ENCODE assay signal across 41 cellular contexts in the genomic region with DNA sequence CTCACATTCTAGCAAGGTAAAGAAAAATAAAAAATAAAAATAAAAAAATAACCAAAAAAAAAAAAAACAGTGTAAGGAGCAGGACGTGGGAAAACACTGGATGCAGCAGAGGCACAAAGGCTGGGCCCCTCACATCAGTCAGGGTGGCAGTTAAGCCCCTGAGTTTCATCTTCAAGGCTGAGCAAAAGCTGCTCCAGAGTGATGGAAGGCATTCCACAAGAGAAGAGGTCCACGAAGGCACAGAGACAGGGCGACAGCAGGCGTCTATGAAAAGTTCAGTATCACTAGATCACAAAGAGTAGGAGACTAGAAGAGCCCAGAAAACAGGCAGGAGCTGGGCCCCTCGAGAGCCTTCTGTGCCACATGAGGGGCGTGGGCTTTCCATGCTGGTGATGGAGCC.
"Had no signal": no experiment of that assay in that cellular context is flagged by ENCODE, and none has a peak within 500 bp of the region (broad histone marks: within the 10 kb centered on the region; RNA-seq: fewer than 3 reads in every experiment).

No MANE protein-coding gene starts in this region.

- ATAC-seq: activated naive CD4-positive, alpha-beta T cell treated with anti-CD3 and anti-CD28 coated beads, Interleukin-2, amount 50 U/mL, for 72 hours; activated naive CD8-positive, alpha-beta T cell treated with anti-CD3 and anti-CD28 coated beads, Interleukin-2, amount 50 U/mL, for 24 hours; activated T-cell treated with anti-CD3 and anti-CD28 coated beads, Interleukin-2, amount 50 U/mL, for 4 hours; activated T-cell treated with anti-CD3 and anti-CD28 coated beads, Interleukin-2, amount 50 U/mL, for 72 hours; activated T-helper 17 cell treated with anti-CD3 and anti-CD28 coated beads, Interleukin-2, amount 50 U/mL, for 72 hours; body of pancreas had no signal

- H3K4me3 Mint-ChIP-seq: activated naive CD4-positive, alpha-beta T cell treated with anti-CD3 and anti-CD28 coated beads for 36 hours; activated naive CD4-positive, alpha-beta T cell treated with anti-CD3 and anti-CD28 coated beads, Interleukin-2, amount 10 ng/mL, durations not matched to agents 7 days and 5 days; activated naive CD4-positive, alpha-beta T cell treated with anti-CD3 and anti-CD28 coated beads, Interleukin-2, amount 50 U/mL, for 24 hours; activated naive CD8-positive, alpha-beta T cell; activated naive CD8-positive, alpha-beta T cell treated with anti-CD3 and anti-CD28 coated beads for 36 hours; activated naive CD8-positive, alpha-beta T cell treated with anti-CD3 and anti-CD28 coated beads, Interleukin-2, amount 10 ng/mL, durations not matched to agents 7 days and 5 days; activated naive CD8-positive, alpha-beta T cell treated with anti-CD3 and anti-CD28 coated beads, Interleukin-2, amount 50 U/mL, for 24 hours; activated T-cell treated with anti-CD3 and anti-CD28 coated beads, Interleukin-2, amount 50 U/mL, for 24 hours; activated T-cell treated with anti-CD3 and anti-CD28 coated beads, Interleukin-2, amount 50 U/mL, for 4 hours; activated T-cell treated with anti-CD3 and anti-CD28 coated beads, Interleukin-2, amount 50 U/mL, for 72 hours; activated T-helper 1 cell treated with anti-CD3 and anti-CD28 coated beads, Interleukin-12 subunit alpha, Interleukin-12 subunit beta, Interleukin-2, Interleukin-4 antibody, amounts not matched to agents 30 ng/mL and 10 ng/mL and 1 ng/mL, durations not matched to agents 14 hours and 24 hours and 36 hours; activated T-helper 17 cell treated with anti-CD3 and anti-CD28 coated beads, Interleukin-2, amount 50 U/mL, for 72 hours; brain; central memory CD8-positive, alpha-beta T cell had no signal

- H3K36me3 Mint-ChIP-seq: activated naive CD4-positive, alpha-beta T cell treated with anti-CD3 and anti-CD28 coated beads, Interleukin-2, amount 10 ng/mL, durations not matched to agents 7 days and 5 days; activated naive CD4-positive, alpha-beta T cell treated with anti-CD3 and anti-CD28 coated beads, Interleukin-2, amount 50 U/mL, for 24 hours; activated naive CD4-positive, alpha-beta T cell treated with anti-CD3 and anti-CD28 coated beads, Interleukin-2, amount 50 U/mL, for 72 hours; activated naive CD8-positive, alpha-beta T cell; activated naive CD8-positive, alpha-beta T cell treated with anti-CD3 and anti-CD28 coated beads for 36 hours; activated naive CD8-positive, alpha-beta T cell treated with anti-CD3 and anti-CD28 coated beads, Interleukin-2, amount 10 ng/mL, durations not matched to agents 7 days and 5 days had no signal

- H3K4me1 Mint-ChIP-seq: activated naive CD4-positive, alpha-beta T cell treated with anti-CD3 and anti-CD28 coated beads, Interleukin-2, amount 10 ng/mL, durations not matched to agents 7 days and 5 days; activated naive CD4-positive, alpha-beta T cell treated with anti-CD3 and anti-CD28 coated beads, Interleukin-2, amount 50 U/mL, for 24 hours; activated naive CD8-positive, alpha-beta T cell treated with anti-CD3 and anti-CD28 coated beads for 36 hours; activated naive CD8-positive, alpha-beta T cell treated with anti-CD3 and anti-CD28 coated beads, Interleukin-2, amount 10 ng/mL, durations not matched to agents 7 days and 5 days; activated naive CD8-positive, alpha-beta T cell treated with anti-CD3 and anti-CD28 coated beads, Interleukin-2, amount 50 U/mL, for 24 hours; activated T-helper 17 cell treated with anti-CD3 and anti-CD28 coated beads, Interleukin-2, amount 50 U/mL, for 72 hours; brain; central memory CD8-positive, alpha-beta T cell had no signal

- H3K4me1 ChIP-seq: adrenal gland, ascending aorta, body of pancreas, breast epithelium had no signal

- H3K27ac Mint-ChIP-seq: activated naive CD4-positive, alpha-beta T cell treated with anti-CD3 and anti-CD28 coated beads for 36 hours; activated naive CD4-positive, alpha-beta T cell treated with anti-CD3 and anti-CD28 coated beads, Interleukin-2, amount 10 ng/mL, durations not matched to agents 7 days and 5 days; activated naive CD4-positive, alpha-beta T cell treated with anti-CD3 and anti-CD28 coated beads, Interleukin-2, amount 50 U/mL, for 24 hours; activated naive CD8-positive, alpha-beta T cell; activated naive CD8-positive, alpha-beta T cell treated with anti-CD3 and anti-CD28 coated beads for 36 hours; activated naive CD8-positive, alpha-beta T cell treated with anti-CD3 and anti-CD28 coated beads, Interleukin-2, amount 10 ng/mL, durations not matched to agents 7 days and 5 days; activated naive CD8-positive, alpha-beta T cell treated with anti-CD3 and anti-CD28 coated beads, Interleukin-2, amount 50 U/mL, for 24 hours; activated T-cell treated with anti-CD3 and anti-CD28 coated beads, Interleukin-2, amount 50 U/mL, for 24 hours; activated T-cell treated with anti-CD3 and anti-CD28 coated beads, Interleukin-2, amount 50 U/mL, for 72 hours; activated T-helper 1 cell treated with anti-CD3 and anti-CD28 coated beads, Interleukin-12 subunit alpha, Interleukin-12 subunit beta, Interleukin-2, Interleukin-4 antibody, amounts not matched to agents 30 ng/mL and 10 ng/mL and 1 ng/mL, durations not matched to agents 14 hours and 24 hours and 36 hours; activated T-helper 17 cell treated with anti-CD3 and anti-CD28 coated beads, Interleukin-2, amount 50 U/mL, for 72 hours; activated T-helper 2 cell treated with anti-CD3 and anti-CD28 coated beads, Interferon-gamma antibody, Interleukin-2, Interleukin-4, amounts not matched to agents 10 μg/mL and 5 μg/mL and 100 μg/mL, durations not matched to agents 14 hours and 24 hours and 36 hours; brain had no signal

- H3K27me3 ChIP-seq: adrenal gland, ascending aorta, body of pancreas, brain microvascular endothelial cell, breast epithelium, cardiac muscle cell had no signal

- H3K9me3 ChIP-seq: adrenal gland, ascending aorta, body of pancreas, breast epithelium had no signal

- H3K27ac ChIP-seq: adrenal gland, ascending aorta, body of pancreas, brain microvascular endothelial cell, breast epithelium, cardiac muscle cell had no signal

- H3K9me3 Mint-ChIP-seq: activated naive CD4-positive, alpha-beta T cell treated with anti-CD3 and anti-CD28 coated beads for 36 hours; activated naive CD4-positive, alpha-beta T cell treated with anti-CD3 and anti-CD28 coated beads, Interleukin-2, amount 10 ng/mL, durations not matched to agents 7 days and 5 days; activated naive CD4-positive, alpha-beta T cell treated with anti-CD3 and anti-CD28 coated beads, Interleukin-2, amount 50 U/mL, for 24 hours; activated naive CD4-positive, alpha-beta T cell treated with anti-CD3 and anti-CD28 coated beads, Interleukin-2, amount 50 U/mL, for 72 hours; activated naive CD8-positive, alpha-beta T cell treated with anti-CD3 and anti-CD28 coated beads for 36 hours; activated naive CD8-positive, alpha-beta T cell treated with anti-CD3 and anti-CD28 coated beads, Interleukin-2, amount 10 ng/mL, durations not matched to agents 7 days and 5 days; activated naive CD8-positive, alpha-beta T cell treated with anti-CD3 and anti-CD28 coated beads, Interleukin-2, amount 50 U/mL, for 24 hours; activated T-cell treated with anti-CD3 and anti-CD28 coated beads, Interleukin-2, amount 50 U/mL, for 24 hours; activated T-cell treated with anti-CD3 and anti-CD28 coated beads, Interleukin-2, amount 50 U/mL, for 4 hours; activated T-cell treated with anti-CD3 and anti-CD28 coated beads, Interleukin-2, amount 50 U/mL, for 72 hours; activated T-helper 1 cell treated with anti-CD3 and anti-CD28 coated beads, Interleukin-12 subunit alpha, Interleukin-12 subunit beta, Interleukin-2, Interleukin-4 antibody, amounts not matched to agents 30 ng/mL and 10 ng/mL and 1 ng/mL, durations not matched to agents 14 hours and 24 hours and 36 hours; activated T-helper 17 cell treated with anti-CD3 and anti-CD28 coated beads, Interleukin-2, amount 50 U/mL, for 72 hours; activated T-helper 2 cell treated with anti-CD3 and anti-CD28 coated beads, Interferon-gamma antibody, Interleukin-2, Interleukin-4, amounts not matched to agents 10 μg/mL and 5 μg/mL and 100 μg/mL, durations not matched to agents 14 hours and 24 hours and 36 hours; brain; central memory CD8-positive, alpha-beta T cell had no signal

- H3K27me3 Mint-ChIP-seq: activated naive CD4-positive, alpha-beta T cell treated with anti-CD3 and anti-CD28 coated beads, Interleukin-2, amount 10 ng/mL, durations not matched to agents 7 days and 5 days; activated naive CD4-positive, alpha-beta T cell treated with anti-CD3 and anti-CD28 coated beads, Interleukin-2, amount 50 U/mL, for 24 hours; activated naive CD8-positive, alpha-beta T cell; activated naive CD8-positive, alpha-beta T cell treated with anti-CD3 and anti-CD28 coated beads for 36 hours; activated naive CD8-positive, alpha-beta T cell treated with anti-CD3 and anti-CD28 coated beads, Interleukin-2, amount 10 ng/mL, durations not matched to agents 7 days and 5 days; activated naive CD8-positive, alpha-beta T cell treated with anti-CD3 and anti-CD28 coated beads, Interleukin-2, amount 50 U/mL, for 24 hours; activated T-cell treated with anti-CD3 and anti-CD28 coated beads, Interleukin-2, amount 50 U/mL, for 24 hours; activated T-helper 17 cell treated with anti-CD3 and anti-CD28 coated beads, Interleukin-2, amount 50 U/mL, for 72 hours; brain; central memory CD8-positive, alpha-beta T cell had no signal

- H3K4me3 ChIP-seq: adrenal gland, ascending aorta, body of pancreas, breast epithelium, cardiac muscle cell had no signal

- FAIRE-seq: astrocyte, bronchial epithelial cell had no signal

- H3K36me3 ChIP-seq: adrenal gland, ascending aorta, brain microvascular endothelial cell, breast epithelium had no signal

- DNase-seq: activated effector memory CD4-positive, alpha-beta T cell treated with anti-CD3 and anti-CD28 coated beads, Interleukin-2, amount 50 U/mL, for 16 hours; activated effector memory CD4-positive, alpha-beta T cell treated with Interleukin-2 at 50 U/mL for 16 hours; activated gamma-delta T cell; activated gamma-delta T cell treated with Interleukin-2 at 50 U/mL for 16 hours; activated naive CD4-positive, alpha-beta T cell; activated naive CD4-positive, alpha-beta T cell treated with anti-CD3 and anti-CD28 coated beads for 36 hours; activated naive CD4-positive, alpha-beta T cell treated with anti-CD3 and anti-CD28 coated beads, Interleukin-2, amount 10 ng/mL, durations not matched to agents 7 days and 5 days; activated naive CD4-positive, alpha-beta T cell treated with anti-CD3 and anti-CD28 coated beads, Interleukin-2, amount 50 U/mL, for 16 hours; activated naive CD4-positive, alpha-beta T cell treated with Interleukin-2 at 50 U/mL for 16 hours; activated naive CD8-positive, alpha-beta T cell treated with anti-CD3 and anti-CD28 coated beads for 36 hours; activated naive CD8-positive, alpha-beta T cell treated with anti-CD3 and anti-CD28 coated beads, Interleukin-2, amount 10 ng/mL, durations not matched to agents 7 days and 5 days; activated naive CD8-positive, alpha-beta T cell treated with anti-CD3 and anti-CD28 coated beads, Interleukin-2, amount 50 U/mL, for 24 hours; activated T-cell treated with anti-CD3 and anti-CD28 coated beads for 4 hours; activated T-cell treated with anti-CD3 and anti-CD28 coated beads, Interleukin-2, amount 50 U/mL, for 1 hour; activated T-cell treated with anti-CD3 and anti-CD28 coated beads, Interleukin-2, amount 50 U/mL, for 24 hours; activated T-cell treated with anti-CD3 and anti-CD28 coated beads, Interleukin-2, amount 50 U/mL, for 4 hours; activated T-cell treated with anti-CD3 and anti-CD28 coated beads, Interleukin-2, amount 50 U/mL, for 48 hours; activated T-cell treated with anti-CD3 and anti-CD28 coated beads, Interleukin-2, amount 50 U/mL, for 72 hours; adrenal gland; amniotic stem cell; amygdala; anterior cingulate cortex; aorta; body of pancreas; brain microvascular endothelial cell; caudate nucleus; central memory CD4-positive, alpha-beta T cell; cerebellar nuclear complex had no signal
